ENCODE assay signal across 28 cellular contexts in genomic region chr1:107680579-107680985, GRCh38.
DNase-seq lines count a peak whose midpoint lies in the region; ATAC-seq and TF ChIP-seq lines count a peak whose summit lies in the region.
"Had no signal": no experiment of that assay in that cellular context is flagged by ENCODE, and none has a peak within 500 bp of the region (broad histone marks: within the 10 kb centered on the region; RNA-seq: fewer than 3 reads in every experiment).

No MANE protein-coding gene starts in this region.

- H2AFZ ChIP-seq in hepatocyte (no peak overlapping the region), mesenchymal stem cell (ENCODE audit: low read depth, low read length) (no peak overlapping the region)
- H2AFZ ChIP-seq: neural progenitor cell had no signal

- H3K27ac ChIP-seq in HEK293 (ENCODE audit: extremely low read depth, low read depth, low read length) (no peak overlapping the region), hepatocyte (peak overlapping the region; percentile 60), skin epidermis (peak overlapping the region in 12 of 21 experiments; percentile 5 to 62 (median 29)), heart left ventricle (no peak overlapping the region), mesenchymal stem cell (ENCODE audit: low read length, poor library complexity, severe bottlenecking) (no peak overlapping the region)
- H3K27ac ChIP-seq: coronary artery, gastroesophageal sphincter, neural progenitor cell, upper lobe of right lung had no signal

- no peak overlapping the region for H2BK120ac ChIP-seq in mesenchymal stem cell (ENCODE audit: low read depth, low read length)

- no peak overlapping the region for H3K4me3 ChIP-seq in HEK293 (ENCODE audit: low read depth, low read length)
- no peak overlapping the region for H3K4me3 ChIP-seq in hepatocyte
- H3K4me3 ChIP-seq in skin epidermis: no peak overlapping the region
- H3K4me3 ChIP-seq in heart left ventricle: no peak overlapping the region
- no peak overlapping the region for H3K4me3 ChIP-seq in mesenchymal stem cell (ENCODE audit: insufficient read depth in 1 of 2, low read depth in 1 of 2, low read length in 2 of 2)
- H3K4me3 ChIP-seq: breast epithelium, coronary artery, gastroesophageal sphincter, neural progenitor cell, upper lobe of right lung had no signal

- POLR2A ChIA-PET in HEK293 (lab: Yijun Ruan, JAX): no interaction called here

- no peak for ATAC-seq in heart left ventricle
- no peak for ATAC-seq in HG02973 (IDR thresholded peaks at IDR 0.05; ENCODE audit: unreplicated experiment)
- ATAC-seq: gastroesophageal sphincter; right cardiac atrium; stimulated activated effector memory CD8-positive, alpha-beta T cell treated with anti-CD3 and anti-CD28 coated beads, Interleukin-12 subunit alpha, Interleukin-12 subunit beta, amount 100 ng/mL, for 72 hours; upper lobe of right lung had no signal

- no peak overlapping the region for H2AK5ac ChIP-seq in mesenchymal stem cell (ENCODE audit: low read length, severe bottlenecking)

- H3K14ac ChIP-seq in mesenchymal stem cell (ENCODE audit: low read length in 2 of 2): no peak overlapping the region

- TF ChIP-seq CTCF in HEK293 (tag by site-specific recombination; IDR thresholded peaks at IDR 0.05) (no peak), hepatocyte (IDR thresholded peaks at IDR 0.05; ENCODE audit: poor library complexity) (no peak), heart left ventricle (IDR thresholded peaks at IDR 0.05) (no peak)

- no peak overlapping the region for H4K8ac ChIP-seq in mesenchymal stem cell (ENCODE audit: low read length)

- no peak overlapping the region for H3K4ac ChIP-seq in mesenchymal stem cell (ENCODE audit: low read depth in 1 of 2, low read length in 2 of 2)

- no peak for TF ChIP-seq POLR2A in heart left ventricle (IDR thresholded peaks at IDR 0.05)

- H4K91ac ChIP-seq in mesenchymal stem cell (ENCODE audit: low read length): no peak overlapping the region

- peaks cover 24% of the 10 kb centered on the region for H3K4me1 ChIP-seq in HEK293 (ENCODE audit: control insufficient read depth, insufficient read depth, low read length)
- peaks cover 16% of the 10 kb centered on the region for H3K4me1 ChIP-seq in hepatocyte (ENCODE audit: insufficient read depth)
- no peaks in the 10 kb centered on the region for H3K4me1 ChIP-seq in heart left ventricle
- H3K4me1 ChIP-seq in mesenchymal stem cell (ENCODE audit: control insufficient read depth, insufficient read depth, low read depth, low read length): no peaks in the 10 kb centered on the region
- H3K4me1 ChIP-seq: breast epithelium, upper lobe of right lung had no signal

- H3K9me3 ChIP-seq in HEK293 (ENCODE audit: control insufficient read depth, insufficient read depth, low read depth, low read length): no peaks in the 10 kb centered on the region
- H3K9me3 ChIP-seq in hepatocyte (ENCODE audit: low read depth): no peaks in the 10 kb centered on the region
- peaks cover 0 to under 1% (median 0%) of the 10 kb centered on the region in 12 donors for H3K9me3 ChIP-seq in heart left ventricle
- peaks cover 2% of the 10 kb centered on the region for H3K9me3 ChIP-seq in mesenchymal stem cell (ENCODE audit: control insufficient read depth, low read length)
- H3K9me3 ChIP-seq: breast epithelium, gastroesophageal sphincter, upper lobe of right lung had no signal

- peaks cover 15% of the 10 kb centered on the region for H3K79me2 ChIP-seq in hepatocyte

- 84% methylated on average over 5 of the region's 5 CpGs for WGBS in hepatocyte (ENCODE audit: low lambda C conversion rate, missing lambda C conversion rate)
- 82 to 95% (median 90%) methylated on average over 5 of the region's 5 CpGs for WGBS in heart left ventricle, 4 donors
- 92% methylated on average over 5 of the region's 5 CpGs for WGBS in mesenchymal stem cell

- no peak overlapping the region for H2BK15ac ChIP-seq in mesenchymal stem cell (ENCODE audit: low read depth, poor library complexity, severe bottlenecking)

- no peak overlapping the region for H3K9ac ChIP-seq in mesenchymal stem cell (ENCODE audit: low read length)
- H3K9ac ChIP-seq: neural progenitor cell had no signal

- H2BK5ac ChIP-seq in mesenchymal stem cell (ENCODE audit: low read depth, low read length, poor library complexity, severe bottlenecking): no peak overlapping the region

- H3K36me3 ChIP-seq in HEK293 (ENCODE audit: control insufficient read depth in 2 of 2, insufficient read depth in 1 of 2, low read length in 2 of 2) (no peaks in the 10 kb centered on the region), hepatocyte (replicated peaks; ENCODE audit: insufficient read depth, low read depth) (no peaks in the 10 kb centered on the region), heart left ventricle (no peaks in the 10 kb centered on the region), mesenchymal stem cell (ENCODE audit: control insufficient read depth in 1 of 2, insufficient read depth in 2 of 2, low read depth in 1 of 2, low read length in 2 of 2) (no peaks in the 10 kb centered on the region)
- H3K36me3 ChIP-seq: breast epithelium, gastroesophageal sphincter, neural progenitor cell, upper lobe of right lung had no signal

- H3K23ac ChIP-seq in mesenchymal stem cell (ENCODE audit: low read length in 2 of 2): no peak overlapping the region

- H3K18ac ChIP-seq in mesenchymal stem cell (ENCODE audit: low read depth in 1 of 2, low read length in 2 of 2): no peak overlapping the region

- H2BK12ac ChIP-seq in mesenchymal stem cell (ENCODE audit: low read length in 2 of 2): no peak overlapping the region

- no peaks in the 10 kb centered on the region for H3K9me2 ChIP-seq in hepatocyte (replicated peaks; ENCODE audit: insufficient read depth)

- H3K4me2 ChIP-seq in hepatocyte (peak overlapping the region; percentile 18), mesenchymal stem cell (ENCODE audit: low read length, poor library complexity, severe bottlenecking) (no peak overlapping the region)
- H3K4me2 ChIP-seq: neural progenitor cell had no signal

- H4K20me1 ChIP-seq in hepatocyte (ENCODE audit: insufficient read depth, poor library complexity, severe bottlenecking): no peaks in the 10 kb centered on the region

- CTCF ChIA-PET in HEK293 (lab: Yijun Ruan, JAX): no interaction called here

- H3K27me3 ChIP-seq in hepatocyte (no peaks in the 10 kb centered on the region), heart left ventricle (no peaks in the 10 kb centered on the region), mesenchymal stem cell (ENCODE audit: control insufficient read depth in 1 of 2, insufficient read depth in 1 of 2, low read length in 2 of 2) (no peaks in the 10 kb centered on the region)
- H3K27me3 ChIP-seq: breast epithelium, gastroesophageal sphincter, neural progenitor cell, upper lobe of right lung had no signal

- intact Hi-C loops in heart left ventricle (cut with DNase I): no loop called here

- peak; percentile 32 for DNase-seq in astrocyte of the hippocampus (ENCODE audit: low read depth, low spot score)
- no peak for DNase-seq in hepatocyte (ENCODE audit: low spot score)
- DNase-seq in heart left ventricle: no peak
- DNase-seq in mesenchymal stem cell: no peak
- DNase-seq: activated CD4-positive, alpha-beta memory T cell treated with anti-CD3 and anti-CD28 coated beads for 36 hours; activated CD4-positive, CD25-positive, alpha-beta regulatory T cell treated with anti-CD3 and anti-CD28 coated beads, Interleukin-2, amount 50 U/mL, for 72 hours; activated CD8-positive, alpha-beta memory T cell treated with anti-CD3 and anti-CD28 coated beads, Interleukin-2, amount 50 U/mL, for 48 hours; amygdala; CD4-positive, alpha-beta memory T cell; DMS153; effector memory CD4-positive, alpha-beta T cell; GOT3; KG1; NCI-H1417 treated with DMSO at 0.1 percent for 48 hours; NCI-H345; NCI-H748 treated with DMSO at 0.1 percent for 48 hours; right cardiac atrium; stimulated activated CD4-positive, alpha-beta T cell treated with anti-CD3 and anti-CD28 coated beads, Interleukin-4, amount 100 ng/mL, for 24 hours; SW 1271; upper lobe of right lung had no signal

- no peaks in the 10 kb centered on the region for H3K79me1 ChIP-seq in mesenchymal stem cell (replicated peaks; ENCODE audit: low read length, poor library complexity, severe bottlenecking)

TF ChIP-seq in HEK293, 187 proteins besides CTCF, POLR2A, EP300 and RAD21:
- TF ChIP-seq ZNF202 (tag by site-specific recombination; IDR thresholded peaks at IDR 0.05; ENCODE audit: borderline replicate concordance): no peak
- peak; percentile 57; the same call in 1 of the 2 replicates for TF ChIP-seq ZNF664 (tag by site-specific recombination; IDR thresholded peaks at IDR 0.05)
- peak; percentile 46; the same call in 1 of the 2 replicates for TF ChIP-seq WT1 (tag by site-specific recombination; IDR thresholded peaks at IDR 0.05)
- TF ChIP-seq FEZF1 (tag by site-specific recombination; IDR thresholded peaks at IDR 0.05): peak; percentile 47; the same call in 1 of the 2 replicates
- peak; percentile 63 for TF ChIP-seq ZNF600 (tag by site-specific recombination; IDR thresholded peaks at IDR 0.05)
- TF ChIP-seq ZNF514 (tag by site-specific recombination; IDR thresholded peaks at IDR 0.05): no peak

Comparison
In these comparisons a context has a peak if more than half of its experiments do, and no peak if none do; other contexts are left out.
1. H3K27ac ChIP-seq: peak in hepatocyte (single experiment) and skin epidermis (12 of 21); none in HEK293 (single experiment), heart left ventricle (0 of 12) and mesenchymal stem cell (single experiment).